ENCODE assay signal across 6 cellular contexts in genomic region chr12:56940942-56941298, GRCh38. TPM values are rescaled to one million over a fixed set of nuclear protein-coding genes. Genes with fewer than 3 reads are reported as not detected.
"Had no signal": no experiment of that assay in that cellular context is flagged by ENCODE, and none has a peak within 500 bp of the region (broad histone marks: within the 10 kb centered on the region; RNA-seq: fewer than 3 reads in every experiment).

No MANE protein-coding gene starts in this region.

RNA-seq across cellular contexts. Expression of gene SDR9C7, which starts 6.7 kb away (rescaled TPM):
- total RNA-seq: activated CD4-positive, alpha-beta memory T cell treated with anti-CD3 and anti-CD28 coated beads for 36 hours; activated CD4-positive, alpha-beta T cell treated with anti-CD3 and anti-CD28 coated beads, Interleukin-2, amount 10 ng/mL, durations not matched to agents 7 days and 5 days; activated naive CD4-positive, alpha-beta T cell treated with anti-CD3 and anti-CD28 coated beads for 36 hours; activated T-helper 17 cell treated with anti-CD3 and anti-CD28 coated beads, Interleukin-2, amount 50 U/mL, for 72 hours; Right ventricle myocardium inferior; T-helper 2 cell treated with Interferon-gamma antibody and Interleukin-4, amounts not matched to agents 100 ng/mL and 5 ng/mL, for 36 hours had no signal

RNA-seq across cellular contexts. Expression of gene RDH16, which starts 16.5 kb away (rescaled TPM):
- total RNA-seq: Right ventricle myocardium inferior had no signal
